In genomic region chr4:138239496-138239895, GRCh38 we compare ENCODE assay signal across 11 cellular contexts. TPM values are rescaled to one million over a fixed set of nuclear protein-coding genes. Genes with fewer than 3 reads are reported as not detected.
DNase-seq lines count a peak whose midpoint lies in the region; ATAC-seq and TF ChIP-seq lines count a peak whose summit lies in the region.
"Had no signal": no experiment of that assay in that cellular context is flagged by ENCODE, and none has a peak within 500 bp of the region (broad histone marks: within the 10 kb centered on the region; RNA-seq: fewer than 3 reads in every experiment).

No MANE protein-coding gene starts in this region.

- peaks cover 8 to 12% (median 8%) of the 10 kb centered on the region in 3 donors for H3K4me1 Mint-ChIP-seq in CD8-positive, alpha-beta memory T cell

- H3K27ac Mint-ChIP-seq in CD8-positive, alpha-beta memory T cell = no peak overlapping the region
- H3K27ac Mint-ChIP-seq: stimulated activated memory B cell treated with anti-CD40 and anti-IgM and Interleukin-4, amounts not matched to agents 10 μg/mL and 1 μg/mL and 100 μg/mL, for 72 hours had no signal

- H3K27me3 Mint-ChIP-seq in CD8-positive, alpha-beta memory T cell = no peaks in the 10 kb centered on the region
- H3K27me3 Mint-ChIP-seq: stimulated activated memory B cell treated with anti-CD40 and anti-IgM and Interleukin-4, amounts not matched to agents 10 μg/mL and 1 μg/mL and 100 μg/mL, for 72 hours had no signal

- WGBS in mesodermal cell (ENCODE audit: insufficient coverage in 2 of 2), 2 experiments = 0% methylated on average over 1 of the region's 1 CpG; no CpG with 5 or more reads in 1 of the 2 experiments

- H3K36me3 Mint-ChIP-seq in CD8-positive, alpha-beta memory T cell = no peaks in the 10 kb centered on the region
- H3K36me3 Mint-ChIP-seq: stimulated activated memory B cell treated with anti-CD40 and anti-IgM and Interleukin-4, amounts not matched to agents 10 μg/mL and 1 μg/mL and 100 μg/mL, for 72 hours had no signal

- POLR2A ChIA-PET in CD8-positive, alpha-beta memory T cell (lab: Charles Lee) = no interaction called here
- POLR2A ChIA-PET in HEK293 (lab: Yijun Ruan, JAX) = no interaction called here

- no peak for DNase-seq in CD8-positive, alpha-beta memory T cell
- DNase-seq in adipocyte (ENCODE audit: low read depth) (no peak), GM13977 (ENCODE audit: low spot score) (no peak), NCI-H2227 treated with DMSO at 0.1 percent for 48 hours (lab: John Stamatoyannopoulos, UW) (no peak)
- DNase-seq: activated naive CD4-positive, alpha-beta T cell treated with Interleukin-2 at 50 U/mL for 16 hours; cortex of kidney; GDM1 had no signal

- H3K4me3 Mint-ChIP-seq in CD8-positive, alpha-beta memory T cell = no peak overlapping the region
- H3K4me3 Mint-ChIP-seq: stimulated activated memory B cell treated with anti-CD40 and anti-IgM and Interleukin-4, amounts not matched to agents 10 μg/mL and 1 μg/mL and 100 μg/mL, for 72 hours had no signal

- peaks cover 0 to 8% (median 4%) of the 10 kb centered on the region in 5 donors for H3K9me3 Mint-ChIP-seq in CD8-positive, alpha-beta memory T cell
- H3K9me3 Mint-ChIP-seq: stimulated activated memory B cell treated with anti-CD40 and anti-IgM and Interleukin-4, amounts not matched to agents 10 μg/mL and 1 μg/mL and 100 μg/mL, for 72 hours had no signal

- in situ Hi-C loops in GM13977 (cut with MboI; ENCODE audit: low pct_unique_long_range_greater_than_20kb, low sequenced_read_pairs, unreplicated experiment) = no loop called here

- H3K9me3 ChIP-seq in CD8-positive, alpha-beta memory T cell (ENCODE audit: low read length) = no peaks in the 10 kb centered on the region
- H3K9me3 ChIP-seq in HEK293 (ENCODE audit: control insufficient read depth, insufficient read depth, low read depth, low read length) = no peaks in the 10 kb centered on the region
- no peaks in the 10 kb centered on the region for H3K9me3 ChIP-seq in adipocyte (ENCODE audit: control insufficient read depth, low read length)
- H3K9me3 ChIP-seq in mesodermal cell (ENCODE audit: control insufficient read depth, low read length) = no peaks in the 10 kb centered on the region

- TF ChIP-seq CTCF in HEK293 (tag by site-specific recombination; IDR thresholded peaks at IDR 0.05) (no peak), GM13977 (IDR thresholded peaks at IDR 0.05; ENCODE audit: extremely low read depth, insufficient read depth, missing control alignments) (no peak)

- H3K4me1 ChIP-seq in CD8-positive, alpha-beta memory T cell (ENCODE audit: insufficient read depth, low read length) = peaks cover 7% of the 10 kb centered on the region
- H3K4me1 ChIP-seq in HEK293 (ENCODE audit: control insufficient read depth, insufficient read depth, low read length) = no peaks in the 10 kb centered on the region
- H3K4me1 ChIP-seq in adipocyte (ENCODE audit: control insufficient read depth, insufficient read depth, low read length) = peaks cover 23% of the 10 kb centered on the region
- peaks cover 9% of the 10 kb centered on the region for H3K4me1 ChIP-seq in mesodermal cell (ENCODE audit: control insufficient read depth, insufficient read depth, low read length, poor library complexity, severe bottlenecking)

- no peaks in the 10 kb centered on the region for H3K27me3 ChIP-seq in CD8-positive, alpha-beta memory T cell (ENCODE audit: insufficient read depth, low read length, poor library complexity, severe bottlenecking)
- H3K27me3 ChIP-seq in adipocyte (replicated peaks; ENCODE audit: control insufficient read depth, insufficient read depth, low read length) = no peaks in the 10 kb centered on the region

- H3K36me3 ChIP-seq in CD8-positive, alpha-beta memory T cell (ENCODE audit: insufficient read depth, low read length) = no peaks in the 10 kb centered on the region
- H3K36me3 ChIP-seq in HEK293 (ENCODE audit: control insufficient read depth in 2 of 2, insufficient read depth in 1 of 2, low read length in 2 of 2) (no peaks in the 10 kb centered on the region), adipocyte (ENCODE audit: control insufficient read depth, insufficient read depth, low read length, severe bottlenecking) (peaks cover 3% of the 10 kb centered on the region), mesodermal cell (ENCODE audit: control insufficient read depth, insufficient read depth, low read length) (no peaks in the 10 kb centered on the region)

- peak overlapping the region; percentile 39 for H3K27ac ChIP-seq in CD8-positive, alpha-beta memory T cell (ENCODE audit: low read depth, low read length)
- H3K27ac ChIP-seq in HEK293 (ENCODE audit: extremely low read depth, low read depth, low read length) = no peak overlapping the region
- no peak overlapping the region for H3K27ac ChIP-seq in mesodermal cell (ENCODE audit: low read depth, low read length, severe bottlenecking)

- H3K9ac ChIP-seq in adipocyte (ENCODE audit: low read length) = peak overlapping the region; percentile 52

- no peak for ATAC-seq in HG03378 (IDR thresholded peaks at IDR 0.05; ENCODE audit: unreplicated experiment)
- ATAC-seq: stimulated activated memory B cell treated with anti-CD40 and anti-IgM and Interleukin-4, amounts not matched to agents 10 μg/mL and 1 μg/mL and 100 μg/mL, for 72 hours had no signal

- no peak overlapping the region for H3K4me3 ChIP-seq in CD8-positive, alpha-beta memory T cell (ENCODE audit: low read length)
- no peak overlapping the region for H3K4me3 ChIP-seq in HEK293 (ENCODE audit: low read depth, low read length)
- peak overlapping the region; percentile 80 for H3K4me3 ChIP-seq in adipocyte (ENCODE audit: low read length)
- peak overlapping the region; percentile 51 for H3K4me3 ChIP-seq in mesodermal cell (ENCODE audit: extremely low read depth, insufficient read depth, low read length, poor library complexity, severe bottlenecking)

- CTCF ChIA-PET in CD8-positive, alpha-beta memory T cell (lab: Charles Lee) = no interaction called here
- CTCF ChIA-PET in HEK293 (lab: Yijun Ruan, JAX) = interaction anchor here (0.6 kb wide), 1 partner anchor 73 kb away, joined by 7 read pairs; no protein-coding TSS in a partner anchor

TF ChIP-seq in HEK293, 187 proteins besides CTCF, POLR2A, EP300 and RAD21:
- TF ChIP-seq OSR2 (tag by site-specific recombination; IDR thresholded peaks at IDR 0.05) = 0 out of 2 replicates have a peak, but pooled peaks have one; percentile 14
- no peak for TF ChIP-seq ZNF580 (tag by site-specific recombination; IDR thresholded peaks at IDR 0.05)

RNA-seq across cellular contexts. Expression of gene SLC7A11, which starts 2.7 kb away (rescaled TPM):
- 1 to 10 TPM in 1 of 2 experiments, under 1 TPM in 1; 0.77 to 1.5 TPM for total RNA-seq in CD8-positive, alpha-beta memory T cell
- polyA plus RNA-seq in CD8-positive, alpha-beta memory T cell = not detected
- 6.3 TPM for polyA plus RNA-seq in mesodermal cell (2013, experiment 1 of 2)
- polyA plus RNA-seq in mesodermal cell (2013, experiment 2 of 2) = 7.4 TPM

Comparison
In these comparisons a context has a peak if more than half of its experiments do, and no peak if none do; other contexts are left out.
1. H3K4me3 ChIP-seq: peak in adipocyte (single experiment) and mesodermal cell (single experiment); none in CD8-positive, alpha-beta memory T cell (single experiment) and HEK293 (single experiment).